In genomic region chr14:71597289-71597920, GRCh38 we compare ENCODE assay signal across 15 cellular contexts.
DNase-seq lines count a peak whose midpoint lies in the region; ATAC-seq, FAIRE-seq and TF ChIP-seq lines count a peak whose summit lies in the region.
"Had no signal": no experiment of that assay in that cellular context is flagged by ENCODE, and none has a peak within 500 bp of the region (broad histone marks: within the 10 kb centered on the region; RNA-seq: fewer than 3 reads in every experiment).

No MANE protein-coding gene starts in this region.

- POLR2A ChIA-PET in HepG2 (lab: Yijun Ruan, JAX) = no interaction called here
- POLR2A ChIA-PET in T-cell (lab: Charles Lee) = no interaction called here

- peaks cover 6 to 26% (median 11%) of the 10 kb centered on the region in 3 donors for H3K9me3 Mint-ChIP-seq in T-cell
- H3K9me3 Mint-ChIP-seq in stimulated activated naive B cell treated with anti-CD40 and anti-IgM and Interleukin-4, amounts not matched to agents 10 μg/mL and 1 μg/mL and 100 μg/mL, for 72 hours = peaks cover 12 to 18% of the 10 kb centered on the region in 2 donors

- TF ChIP-seq EP300 in HepG2 (IDR thresholded peaks at IDR 0.05; ENCODE audit: low read depth in 2 of 2, low read length in 2 of 2) = no peak
- TF ChIP-seq EP300 in HepG2 (CRISPR knock-in tag; IDR thresholded peaks at IDR 0.05; ENCODE audit: borderline replicate concordance) = no peak

- H3K4me3 Mint-ChIP-seq in T-cell = peak overlapping the region in 1 of 3 donors; percentile 2
- H3K4me3 Mint-ChIP-seq in stimulated activated naive B cell treated with anti-CD40 and anti-IgM and Interleukin-4, amounts not matched to agents 10 μg/mL and 1 μg/mL and 100 μg/mL, for 72 hours = peak overlapping the region in 1 of 2 donors; percentile 30

- H3K27me3 Mint-ChIP-seq in T-cell = no peaks in the 10 kb centered on the region
- no peaks in the 10 kb centered on the region for H3K27me3 Mint-ChIP-seq in stimulated activated naive B cell treated with anti-CD40 and anti-IgM and Interleukin-4, amounts not matched to agents 10 μg/mL and 1 μg/mL and 100 μg/mL, for 72 hours

- ATAC-seq in HepG2 (no peak), right lobe of liver (no peak), HG02852 (IDR thresholded peaks at IDR 0.05; ENCODE audit: unreplicated experiment) (peak; percentile 15), T-cell (replicated peaks in 1 of 4) (no peak)
- peak; percentile 25 to 38 for ATAC-seq in stimulated activated naive B cell treated with anti-CD40 and anti-IgM and Interleukin-4, amounts not matched to agents 10 μg/mL and 1 μg/mL and 100 μg/mL, for 72 hours (replicated peaks)

- H3K4me3 ChIP-seq in HepG2 (replicated peaks in 1 of 3; ENCODE audit: insufficient read depth in 1 of 3, low read depth in 2 of 3, low read length in 3 of 3) (no peak overlapping the region), right lobe of liver (no peak overlapping the region)
- H3K4me3 ChIP-seq in effector memory CD4-positive, alpha-beta T cell (ENCODE audit: insufficient read depth, low read depth, low read length, poor library complexity, severe bottlenecking) = no peak overlapping the region
- H3K4me3 ChIP-seq: right atrium auricular region had no signal

- H2AFZ ChIP-seq in HepG2 (ENCODE audit: low read length) = no peak overlapping the region

- in situ Hi-C loops in HepG2 (cut with HindIII; ENCODE audit: extremely low pct_ligation_motif_present, low pct_unique_long_range_greater_than_20kb) = no loop called here

- H3K4me1 ChIP-seq in HepG2 (ENCODE audit: insufficient read depth, low read length) = peaks cover 14% of the 10 kb centered on the region
- H3K4me1 ChIP-seq in right lobe of liver = no peaks in the 10 kb centered on the region
- peaks cover 7% of the 10 kb centered on the region for H3K4me1 ChIP-seq in effector memory CD4-positive, alpha-beta T cell (ENCODE audit: control insufficient read depth, insufficient read depth, low read length, poor library complexity, severe bottlenecking)
- H3K4me1 ChIP-seq: right atrium auricular region had no signal

- H3K27ac ChIP-seq in HepG2 (ENCODE audit: extremely low read length, insufficient read depth, low read length) = no peak overlapping the region
- H3K27ac ChIP-seq in right lobe of liver = no peak overlapping the region
- H3K27ac ChIP-seq in effector memory CD4-positive, alpha-beta T cell (ENCODE audit: insufficient read depth, low read length, poor library complexity, severe bottlenecking) = no peak overlapping the region
- H3K27ac ChIP-seq: KMS-11, right atrium auricular region had no signal

- no peaks in the 10 kb centered on the region for H3K27me3 ChIP-seq in HepG2 (ENCODE audit: control insufficient read depth in 1 of 2, insufficient read depth in 2 of 2, low read length in 2 of 2)
- no peaks in the 10 kb centered on the region for H3K27me3 ChIP-seq in right lobe of liver
- no peaks in the 10 kb centered on the region for H3K27me3 ChIP-seq in effector memory CD4-positive, alpha-beta T cell (replicated peaks; ENCODE audit: control insufficient read depth, insufficient read depth, low read length, poor library complexity, severe bottlenecking)
- H3K27me3 ChIP-seq: right atrium auricular region had no signal

- H3K36me3 ChIP-seq in HepG2 (replicated peaks in 1 of 2; ENCODE audit: control insufficient read depth in 1 of 2, insufficient read depth in 2 of 2, low read length in 2 of 2) (no peaks in the 10 kb centered on the region), right lobe of liver (no peaks in the 10 kb centered on the region)
- H3K36me3 ChIP-seq in effector memory CD4-positive, alpha-beta T cell (ENCODE audit: control insufficient read depth, insufficient read depth, low read length) = no peaks in the 10 kb centered on the region
- H3K36me3 ChIP-seq: right atrium auricular region had no signal

- intact Hi-C loops in HepG2 (cut with micrococcal nuclease; ENCODE audit: unreplicated experiment) = no loop called here
- intact Hi-C loops in right lobe of liver (cut with DNase I) = no loop called here

- no peak for DNase-seq in HepG2 (ENCODE audit: low spot score)
- no peak for DNase-seq in right lobe of liver
- DNase-seq in T-cell = no peak
- DNase-seq in stimulated activated naive B cell treated with anti-CD40 and anti-IgM and Interleukin-4, amounts not matched to agents 10 μg/mL and 1 μg/mL and 100 μg/mL, for 72 hours = no peak
- DNase-seq in DMS153 (lab: John Stamatoyannopoulos, UW) = no peak
- DNase-seq in effector memory CD4-positive, alpha-beta T cell = no peak
- DNase-seq in GM19240 (ENCODE audit: insufficient read length, low spot score) = no peak
- DNase-seq: activated CD8-positive, alpha-beta memory T cell treated with anti-CD3 and anti-CD28 coated beads, Interleukin-2, amount 50 U/mL, for 4 hours; OCI-M1; T-helper 9 cell had no signal

- H3K9me3 ChIP-seq in HepG2 (ENCODE audit: low read length) (peaks cover 13% of the 10 kb centered on the region), right lobe of liver (peaks cover 0 to 5% (median 2%) of the 10 kb centered on the region in 4 donors)
- no peaks in the 10 kb centered on the region for H3K9me3 ChIP-seq in effector memory CD4-positive, alpha-beta T cell (ENCODE audit: control insufficient read depth, low read length)

- no TSS peak for BruUV-seq in HepG2 (replicated peaks; lab: Mats Ljungman, UMichigan)

- TF ChIP-seq POLR2A in HepG2 (IDR thresholded peaks at IDR 0.05; ENCODE audit: insufficient read depth in 1 of 2, low read depth in 2 of 2, low read length in 2 of 2) = no peak
- no peak for TF ChIP-seq POLR2A in right lobe of liver (IDR thresholded peaks at IDR 0.05)

- no peaks in the 10 kb centered on the region for H3K79me2 ChIP-seq in HepG2 (ENCODE audit: insufficient read depth, low read length)

- peak overlapping the region; percentile 44 to 61 for H3K27ac Mint-ChIP-seq in T-cell
- peak overlapping the region; percentile 86 for H3K27ac Mint-ChIP-seq in stimulated activated naive B cell treated with anti-CD40 and anti-IgM and Interleukin-4, amounts not matched to agents 10 μg/mL and 1 μg/mL and 100 μg/mL, for 72 hours

- H3K9ac ChIP-seq in HepG2 (ENCODE audit: insufficient read depth, low read depth, low read length) = no peak overlapping the region
- H3K9ac ChIP-seq: KMS-11 had no signal

- no peaks in the 10 kb centered on the region for H4K20me1 ChIP-seq in HepG2 (ENCODE audit: insufficient read depth, low read length)

- TF ChIP-seq RAD21 in HepG2 (CRISPR knock-in tag; IDR thresholded peaks at IDR 0.05) = no peak

- CTCF ChIA-PET in HepG2 (lab: Yijun Ruan, JAX; ENCODE audit: low intra/inter-chr PET ratio, low total read pairs) (no interaction called here), T-cell (lab: Charles Lee) (no interaction called here)

- TF ChIP-seq CTCF in HepG2 (CRISPR knock-in tag; IDR thresholded peaks at IDR 0.05) (no peak), right lobe of liver (IDR thresholded peaks at IDR 0.05) (no peak)

- peaks cover 62% of the 10 kb centered on the region for H3K36me3 Mint-ChIP-seq in T-cell
- H3K36me3 Mint-ChIP-seq in stimulated activated naive B cell treated with anti-CD40 and anti-IgM and Interleukin-4, amounts not matched to agents 10 μg/mL and 1 μg/mL and 100 μg/mL, for 72 hours = peaks cover 56 to 63% of the 10 kb centered on the region in 2 donors

- H3K4me1 Mint-ChIP-seq in T-cell = peaks cover 49 to 72% (median 57%) of the 10 kb centered on the region in 3 donors
- peaks cover 30 to 65% of the 10 kb centered on the region in 2 donors for H3K4me1 Mint-ChIP-seq in stimulated activated naive B cell treated with anti-CD40 and anti-IgM and Interleukin-4, amounts not matched to agents 10 μg/mL and 1 μg/mL and 100 μg/mL, for 72 hours

- WGBS in HepG2 (ENCODE audit: low lambda C conversion rate) = 85% methylated on average over 2 of the region's 2 CpGs
- WGBS in right lobe of liver (ENCODE audit: insufficient coverage, low coverage, low lambda C conversion rate, missing lambda C conversion rate) = 59% methylated on average over 2 of the region's 2 CpGs

- H3K4me2 ChIP-seq in HepG2 (ENCODE audit: low read depth, low read length) = no peak overlapping the region
- H3K4me2 ChIP-seq: KMS-11 had no signal

- FAIRE-seq in HepG2 (lab: Jason Lieb, UNC) = no peak
- FAIRE-seq: astrocyte, G401.6 had no signal

TF ChIP-seq in HepG2, 621 proteins besides CTCF, POLR2A, EP300 and RAD21:
- TF ChIP-seq MAFK (conservative IDR thresholded peaks at IDR 0.05 in 1 of 2, IDR thresholded peaks at IDR 0.05 in 1 of 2; ENCODE audit: low read length in 2 of 2) (peak; percentile 78 to 89), MAFF (IDR thresholded peaks at IDR 0.05; ENCODE audit: low read depth, low read length) (peak; percentile 83), ARNTL (CRISPR knock-in tag; IDR thresholded peaks at IDR 0.05) (no peak)

Comparison
In these comparisons a context has a peak if more than half of its experiments do, and no peak if none do; other contexts are left out.
1. ATAC-seq: peak in HG02852 (single experiment) and stimulated activated naive B cell treated with anti-CD40 and anti-IgM and Interleukin-4, amounts not matched to agents 10 μg/mL and 1 μg/mL and 100 μg/mL, for 72 hours (2 of 2); none in HepG2 (single experiment), right lobe of liver (0 of 4) and T-cell (0 of 4).